ENCODE assay signal across 23 cellular contexts in the genomic region with DNA sequence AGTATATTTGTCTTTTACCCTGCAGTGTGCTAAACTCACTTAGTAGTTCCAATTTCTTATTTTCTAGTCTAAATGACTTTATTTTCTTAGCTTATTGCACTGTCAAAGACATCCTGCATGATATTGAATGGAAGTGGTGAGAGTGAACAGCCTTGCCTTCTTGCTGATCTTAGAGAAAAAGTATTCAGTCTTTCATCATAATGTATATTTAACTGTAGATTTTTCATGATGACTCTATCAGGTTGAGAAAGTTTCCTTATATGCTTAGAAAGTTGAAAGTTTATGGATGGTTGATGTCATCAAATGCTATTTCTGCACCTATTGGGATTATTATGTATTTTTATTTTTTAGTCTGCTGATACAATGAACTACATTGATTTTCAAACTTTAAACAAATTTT. TPM values are rescaled to one million over a fixed set of nuclear protein-coding genes. Genes with fewer than 3 reads are reported as not detected.
DNase-seq lines count a peak whose midpoint lies in the region; FAIRE-seq and TF ChIP-seq lines count a peak whose summit lies in the region.
"Had no signal": no experiment of that assay in that cellular context is flagged by ENCODE, and none has a peak within 500 bp of the region (broad histone marks: within the 10 kb centered on the region; RNA-seq: fewer than 3 reads in every experiment).

No MANE protein-coding gene starts in this region.

- no peaks in the 10 kb centered on the region for H3K4me1 ChIP-seq in PC-9 (replicated peaks; ENCODE audit: insufficient read depth)
- H3K4me1 ChIP-seq: BE2C, BLaER1, Caco-2 had no signal

- no peaks in the 10 kb centered on the region for H3K9me3 ChIP-seq in PC-9 (ENCODE audit: insufficient read depth, low read depth)
- H3K9me3 ChIP-seq: BE2C, BLaER1, Caco-2 had no signal

- H3K4me3 ChIP-seq in bronchial epithelial cell (ENCODE audit: low read depth, low read length), result no peak overlapping the region
- no peak overlapping the region for H3K4me3 ChIP-seq in PC-9
- H3K4me3 ChIP-seq: BLaER1, GM12878 had no signal

- no peaks in the 10 kb centered on the region for H3K27me3 ChIP-seq in bronchial epithelial cell (ENCODE audit: control insufficient read depth, insufficient read depth, low read length)
- no peaks in the 10 kb centered on the region for H3K27me3 ChIP-seq in PC-9 (ENCODE audit: insufficient read depth, low read depth)
- H3K27me3 ChIP-seq: BE2C, BLaER1 had no signal

- POLR2A ChIA-PET in PC-9 (lab: Charles Lee; ENCODE audit: unreplicated experiment), result no interaction called here

- H4K20me1 ChIP-seq in PC-9 (ENCODE audit: insufficient read depth), result no peaks in the 10 kb centered on the region
- H4K20me1 ChIP-seq: BLaER1 had no signal

- DNase-seq in HCEC 1CT (peak; percentile 47), bronchial epithelial cell (ENCODE audit: low read depth) (peak; percentile 36), fibroblast of peridontal ligament (ENCODE audit: extremely low read depth) (peak; percentile 23), NCI-H345 treated with DMSO at 0.1 percent for 48 hours (lab: John Stamatoyannopoulos, UW; ENCODE audit: unreplicated experiment) (no peak), PC-9 (no peak), NCI-H1092 treated with DMSO at 0.1 percent for 48 hours (lab: John Stamatoyannopoulos, UW) (no peak), COR-L47 (lab: John Stamatoyannopoulos, UW) (no peak)
- DNase-seq: 8988T; ACHN; BE2C; C1 segment of cervical spinal cord; Caco-2; Calu3; CD4-positive, alpha-beta memory T cell; CD4-positive, CD25-positive, alpha-beta regulatory T cell; CD8-positive, alpha-beta memory T cell; DMS79 treated with DMSO at 0.1 percent for 48 hours; GDM1 had no signal

- no peak for TF ChIP-seq CTCF in bronchial epithelial cell (IDR thresholded peaks at IDR 0.05; ENCODE audit: insufficient read depth, low read length, severe bottlenecking)
- TF ChIP-seq CTCF in PC-9 (conservative IDR thresholded peaks at IDR 0.05), result no peak

- no peak overlapping the region for H3K4me2 ChIP-seq in PC-9
- H3K4me2 ChIP-seq: BLaER1 had no signal

- no peak for FAIRE-seq in bronchial epithelial cell (lab: Jason Lieb, UNC)
- FAIRE-seq: D721Med, GM12892, GM18507 had no signal

- H3K27ac ChIP-seq in PC-9, result no peak overlapping the region
- H3K27ac ChIP-seq: BLaER1 had no signal

- no peak overlapping the region for H2AFZ ChIP-seq in PC-9

- intact Hi-C loops in PC-9 (cut with micrococcal nuclease; ENCODE audit: unreplicated experiment), result no loop called here

- no peaks in the 10 kb centered on the region for H3K79me2 ChIP-seq in PC-9 (ENCODE audit: low read depth)

- H3K9me2 ChIP-seq in PC-9 (ENCODE audit: insufficient read depth), result no peaks in the 10 kb centered on the region

- H3K36me3 ChIP-seq in bronchial epithelial cell (ENCODE audit: control insufficient read depth, insufficient read depth, low read length), result no peaks in the 10 kb centered on the region
- no peaks in the 10 kb centered on the region for H3K36me3 ChIP-seq in PC-9 (ENCODE audit: low read depth)
- H3K36me3 ChIP-seq: BE2C, BLaER1 had no signal

- BruUV-seq in PC-9 (replicated peaks; lab: Mats Ljungman, UMichigan), result no TSS peak

- CTCF ChIA-PET in PC-9 (lab: Charles Lee), result no interaction called here

- no peaks in the 10 kb centered on the region for H3F3A ChIP-seq in PC-9 (ENCODE audit: insufficient read depth, low read depth)

RNA-seq across cellular contexts. Expression of a gene that starts 21.3 kb away (rescaled TPM):
- total RNA-seq in bronchial epithelial cell, result 1.4 and 43.4 TPM in 2 replicates
- total RNA-seq in PC-9 (2021), result not detected in 2 replicates
- total RNA-seq: Calu3; CD4-positive, alpha-beta memory T cell; CD4-positive, CD25-positive, alpha-beta regulatory T cell had no signal

Comparison
In these comparisons a context has a peak if more than half of its experiments do, and no peak if none do; other contexts are left out.
1. DNase-seq: peak in HCEC 1CT (single experiment), bronchial epithelial cell (single experiment) and fibroblast of peridontal ligament (single experiment); none in NCI-H345 treated with DMSO at 0.1 percent for 48 hours (single experiment), PC-9 (0 of 2), NCI-H1092 treated with DMSO at 0.1 percent for 48 hours (single experiment) and COR-L47 (single experiment).